ENCODE assay signal across 13 cellular contexts in genomic region chr7:47301657-47302295, GRCh38.
DNase-seq lines count a peak whose midpoint lies in the region; ATAC-seq and TF ChIP-seq lines count a peak whose summit lies in the region.
"Had no signal": no experiment of that assay in that cellular context is flagged by ENCODE, and none has a peak within 500 bp of the region (broad histone marks: within the 10 kb centered on the region; RNA-seq: fewer than 3 reads in every experiment).

No MANE protein-coding gene starts in this region.

- H3K9ac ChIP-seq in NT2/D1 (ENCODE audit: insufficient read length, low read depth) = peak overlapping the region; percentile 17

- 95 to 96% methylated on average over 10 of the region's 10 CpGs for WGBS in sigmoid colon, 2 donors
- WGBS in transverse colon (ENCODE audit: low coverage in 1 of 2), 2 donors = 95 to 100% methylated on average over 5 to 10 of the region's 10 CpGs

- no peak overlapping the region for H3K4me3 ChIP-seq in Caco-2 (ENCODE audit: low read depth, low read length)
- no peak overlapping the region for H3K4me3 ChIP-seq in NT2/D1 (ENCODE audit: insufficient read length, low read depth)
- H3K4me3 ChIP-seq in sigmoid colon = no peak overlapping the region
- H3K4me3 ChIP-seq in transverse colon = no peak overlapping the region

- no peak overlapping the region for H3K27ac Mint-ChIP-seq in Caco-2 (ENCODE audit: unreplicated experiment)
- H3K27ac Mint-ChIP-seq: CD8-positive, alpha-beta memory T cell; HFFc6 had no signal

- peaks cover 8% of the 10 kb centered on the region for H3K4me1 Mint-ChIP-seq in Caco-2 (ENCODE audit: low read depth, unreplicated experiment)
- H3K4me1 Mint-ChIP-seq: CD8-positive, alpha-beta memory T cell had no signal

- peaks cover 8% of the 10 kb centered on the region for H3K36me3 ChIP-seq in Caco-2 (ENCODE audit: control insufficient read depth, insufficient read depth, low read length)
- peaks cover 78% of the 10 kb centered on the region for H3K36me3 ChIP-seq in NT2/D1 (ENCODE audit: insufficient read depth, insufficient read length, low read length)
- H3K36me3 ChIP-seq in sigmoid colon = peaks cover 7 to 58% (median 12%) of the 10 kb centered on the region in 4 donors
- H3K36me3 ChIP-seq in transverse colon = peaks cover 0 to 4% (median 2%) of the 10 kb centered on the region in 4 donors

- intact Hi-C loops in Caco-2 (cut with micrococcal nuclease; ENCODE audit: unreplicated experiment) (no loop called here), sigmoid colon (cut with DNase I) (no loop called here), transverse colon (cut with DNase I; ENCODE audit: low total_unique reads) (no loop called here)

- ATAC-seq in GM21447 (IDR thresholded peaks at IDR 0.05; ENCODE audit: unreplicated experiment) = no peak
- ATAC-seq: PC-3 had no signal

- H3K4me1 ChIP-seq in Caco-2 = no peaks in the 10 kb centered on the region
- peaks cover 7% of the 10 kb centered on the region for H3K4me1 ChIP-seq in NT2/D1 (ENCODE audit: insufficient read depth, insufficient read length)
- no peaks in the 10 kb centered on the region for H3K4me1 ChIP-seq in sigmoid colon
- no peaks in the 10 kb centered on the region for H3K4me1 ChIP-seq in transverse colon

- H3K36me3 Mint-ChIP-seq in Caco-2 (ENCODE audit: insufficient read depth, unreplicated experiment) = peaks cover 99% of the 10 kb centered on the region
- H3K36me3 Mint-ChIP-seq: CD8-positive, alpha-beta memory T cell had no signal

- TSS peak; percentile 4 for BruUV-seq in Caco-2 (replicated peaks; lab: Mats Ljungman, UMichigan)

- no peak overlapping the region for H3K4me3 Mint-ChIP-seq in Caco-2 (ENCODE audit: unreplicated experiment)
- H3K4me3 Mint-ChIP-seq: CD8-positive, alpha-beta memory T cell; HFFc6 had no signal

- in situ Hi-C loops in transverse colon (cut with MboI; ENCODE audit: low pct_ligation_motif_present in 1 of 4, low pct_unique_long_range_greater_than_20kb in 1 of 4, low sequenced_read_pairs in 3 of 4) = no loop called here

- POLR2A ChIA-PET in Caco-2 (lab: Charles Lee) = no interaction called here

- no peaks in the 10 kb centered on the region for H3K27me3 Mint-ChIP-seq in Caco-2 (ENCODE audit: insufficient read depth, unreplicated experiment)
- H3K27me3 Mint-ChIP-seq: CD8-positive, alpha-beta memory T cell had no signal

- no peak for DNase-seq in Caco-2
- DNase-seq in NT2/D1 (ENCODE audit: low read depth, low spot score) = no peak
- peak; percentile 62 for DNase-seq in mesenteric fat pad (ENCODE audit: low spot score)
- DNase-seq in sigmoid colon = peak; percentile 54
- DNase-seq in transverse colon = no peak
- no peak for DNase-seq in GM19238 (ENCODE audit: insufficient read length, low spot score)
- DNase-seq: CD8-positive, alpha-beta memory T cell; HFFc6; NCI-H1694 treated with DMSO at 0.1 percent for 48 hours; NCI-H226; NCI-H524 treated with DMSO at 0.1 percent for 48 hours; PC-3 had no signal

- TF ChIP-seq POLR2A in sigmoid colon (IDR thresholded peaks at IDR 0.05) (no peak), transverse colon (IDR thresholded peaks at IDR 0.05) (no peak)

- peak overlapping the region in 3 of 4 donors; percentile 36 to 45 (median 37) for H3K27ac ChIP-seq in sigmoid colon
- no peak overlapping the region for H3K27ac ChIP-seq in transverse colon

- CTCF ChIA-PET in Caco-2 (lab: Charles Lee) = interaction anchor here (0.7 kb wide), 1 partner anchor 1726 kb away, joined by 5 read pairs; no protein-coding TSS in a partner anchor

- H3K9me3 ChIP-seq in Caco-2 (no peaks in the 10 kb centered on the region), NT2/D1 (ENCODE audit: insufficient read depth, low read length) (no peaks in the 10 kb centered on the region), sigmoid colon (no peaks in the 10 kb centered on the region), transverse colon (no peaks in the 10 kb centered on the region)

- H3K9me3 Mint-ChIP-seq in Caco-2 (ENCODE audit: unreplicated experiment) = no peaks in the 10 kb centered on the region
- H3K9me3 Mint-ChIP-seq: HFFc6 had no signal

- no peak for TF ChIP-seq CTCF in Caco-2 (IDR thresholded peaks at IDR 0.05; ENCODE audit: insufficient read depth in 1 of 2, low read depth in 1 of 2, low read length in 1 of 2, severe bottlenecking in 1 of 2, unreplicated experiment in 1 of 2)
- TF ChIP-seq CTCF in sigmoid colon (IDR thresholded peaks at IDR 0.05) = no peak
- no peak for TF ChIP-seq CTCF in transverse colon (IDR thresholded peaks at IDR 0.05)

- TF ChIP-seq EP300 in sigmoid colon (IDR thresholded peaks at IDR 0.05) = no peak
- TF ChIP-seq EP300 in transverse colon (IDR thresholded peaks at IDR 0.05; ENCODE audit: low read depth) = no peak

- H3K27me3 ChIP-seq in Caco-2 (replicated peaks; ENCODE audit: control insufficient read depth, insufficient read depth, low read length) (no peaks in the 10 kb centered on the region), NT2/D1 (ENCODE audit: insufficient read depth, insufficient read length) (no peaks in the 10 kb centered on the region), sigmoid colon (no peaks in the 10 kb centered on the region), transverse colon (no peaks in the 10 kb centered on the region)

Comparison
In these comparisons a context has a peak if more than half of its experiments do, and no peak if none do; other contexts are left out.
1. DNase-seq: peak in mesenteric fat pad (single experiment) and sigmoid colon (single experiment); none in Caco-2 (0 of 2), NT2/D1 (single experiment), transverse colon (single experiment) and GM19238 (single experiment).
2. H3K27ac ChIP-seq: peak in sigmoid colon (3 of 4); none in transverse colon (0 of 4).